Comparison of ENCODE assay signal across 8 cellular contexts in genomic region chr22:30709980-30710379, GRCh38. TPM values are rescaled to one million over a fixed set of nuclear protein-coding genes. Genes with fewer than 3 reads are reported as not detected.
DNase-seq lines count a peak whose midpoint lies in the region; ATAC-seq, FAIRE-seq and TF ChIP-seq lines count a peak whose summit lies in the region.
"Not testable (repeated sequence)": the region's sequence is repeated elsewhere in the genome, so short reads cannot be mapped to it uniquely, and the experiment has no call there.

No MANE protein-coding gene starts in this region.

- CTCF ChIA-PET in T-cell (lab: Charles Lee): not testable (repeated sequence)

- H3K9me3 Mint-ChIP-seq in T-cell; activated CD4-positive, alpha-beta T cell treated with anti-CD3 and anti-CD28 coated beads, Interleukin-2, amount 10 ng/mL, durations not matched to agents 24 days and 14 days; activated T-cell treated with anti-CD3 and anti-CD28 coated beads, Interleukin-2, amount 50 U/mL, for 72 hours: not testable (repeated sequence)

- not testable (repeated sequence) for H3K27ac ChIP-seq in upper lobe of right lung

- not testable (repeated sequence) for H3K4me1 ChIP-seq in upper lobe of right lung

- H3K27ac Mint-ChIP-seq in T-cell: peak overlapping the region in 1 of 2 donors; percentile 44
- H3K27ac Mint-ChIP-seq in activated CD4-positive, alpha-beta T cell treated with anti-CD3 and anti-CD28 coated beads, Interleukin-2, amount 10 ng/mL, durations not matched to agents 24 days and 14 days: peak overlapping the region; percentile 75
- H3K27ac Mint-ChIP-seq in activated T-cell treated with anti-CD3 and anti-CD28 coated beads, Interleukin-2, amount 50 U/mL, for 72 hours: peak overlapping the region; percentile 40

- not testable (repeated sequence) for H3K27me3 ChIP-seq in bronchial epithelial cell (ENCODE audit: control insufficient read depth, insufficient read depth, low read length); upper lobe of right lung

- H3K36me3 ChIP-seq in bronchial epithelial cell (ENCODE audit: control insufficient read depth, insufficient read depth, low read length); upper lobe of right lung: not testable (repeated sequence)

- H3K9me3 ChIP-seq in upper lobe of right lung: not testable (repeated sequence)

- not testable (repeated sequence) for FAIRE-seq in bronchial epithelial cell (lab: Jason Lieb, UNC)

- H3K27me3 Mint-ChIP-seq in T-cell; activated CD4-positive, alpha-beta T cell treated with anti-CD3 and anti-CD28 coated beads, Interleukin-2, amount 10 ng/mL, durations not matched to agents 24 days and 14 days; activated T-cell treated with anti-CD3 and anti-CD28 coated beads, Interleukin-2, amount 50 U/mL, for 72 hours (ENCODE audit: low read depth): not testable (repeated sequence)

- not testable (repeated sequence) for H3K4me3 Mint-ChIP-seq in T-cell; activated CD4-positive, alpha-beta T cell treated with anti-CD3 and anti-CD28 coated beads, Interleukin-2, amount 10 ng/mL, durations not matched to agents 24 days and 14 days
- peak overlapping the region in 1 of 2 donors; percentile 1 for H3K4me3 Mint-ChIP-seq in activated T-cell treated with anti-CD3 and anti-CD28 coated beads, Interleukin-2, amount 50 U/mL, for 72 hours

- not testable (repeated sequence) for TF ChIP-seq CTCF in GM12865 (IDR thresholded peaks at IDR 0.05; ENCODE audit: insufficient read depth, low read depth, low read length, missing control alignments); bronchial epithelial cell (IDR thresholded peaks at IDR 0.05; ENCODE audit: insufficient read depth, low read length, severe bottlenecking); fibroblast of mammary gland (conservative IDR thresholded peaks at IDR 0.05; ENCODE audit: control insufficient read depth, insufficient read depth, low read depth, low read length); upper lobe of right lung (IDR thresholded peaks at IDR 0.05)

- H3K36me3 Mint-ChIP-seq in T-cell; activated CD4-positive, alpha-beta T cell treated with anti-CD3 and anti-CD28 coated beads, Interleukin-2, amount 10 ng/mL, durations not matched to agents 24 days and 14 days (ENCODE audit: low read depth); activated T-cell treated with anti-CD3 and anti-CD28 coated beads, Interleukin-2, amount 50 U/mL, for 72 hours (ENCODE audit: insufficient read depth in 2 of 2): not testable (repeated sequence)

- peak; percentile 77 for DNase-seq in GM12865 (ENCODE audit: low read depth)
- DNase-seq in T-cell: peak in 11 of 34 experiments; percentile 10 to 46 (median 21)
- peak; percentile 78 for DNase-seq in activated CD4-positive, alpha-beta T cell treated with anti-CD3 and anti-CD28 coated beads, Interleukin-2, amount 10 ng/mL, durations not matched to agents 24 days and 14 days
- peak in 1 of 2 donors; percentile 59 for DNase-seq in activated T-cell treated with anti-CD3 and anti-CD28 coated beads, Interleukin-2, amount 50 U/mL, for 72 hours
- DNase-seq in bronchial epithelial cell (ENCODE audit: low read depth): peak; percentile 81
- DNase-seq in fibroblast of mammary gland (ENCODE audit: low read depth): peak; percentile 21
- peak; percentile 50 for DNase-seq in stimulated activated CD4-positive, alpha-beta T cell treated with anti-CD3 and anti-CD28 coated beads, Interleukin-15, amount 100 ng/mL, for 24 hours
- peak; percentile 13 for DNase-seq in upper lobe of right lung

- intact Hi-C loops in activated CD4-positive, alpha-beta T cell treated with anti-CD3 and anti-CD28 coated beads, Interleukin-2, amount 10 ng/mL, durations not matched to agents 24 days and 14 days (cut with micrococcal nuclease): loop anchor here (1.0 to 2.0 kb wide), 2 partner anchors 32 to 65 kb away; no protein-coding TSS in a partner anchor
- intact Hi-C loops in upper lobe of right lung (cut with DNase I): not testable (repeated sequence)

- POLR2A ChIA-PET in T-cell (lab: Charles Lee): not testable (repeated sequence)

- not testable (repeated sequence) for H3K4me3 ChIP-seq in GM12865 (ENCODE audit: low read depth, low read length); bronchial epithelial cell (ENCODE audit: low read depth, low read length); fibroblast of mammary gland (ENCODE audit: control insufficient read depth, low read depth, low read length); upper lobe of right lung

- peak in 3 of 4 experiments; percentile 27 to 58 (median 48) for ATAC-seq in T-cell (replicated peaks in 1 of 4)
- ATAC-seq in activated T-cell treated with anti-CD3 and anti-CD28 coated beads, Interleukin-2, amount 50 U/mL, for 72 hours (replicated peaks in 1 of 2): peak in 1 of 2 donors; percentile 76
- ATAC-seq in upper lobe of right lung: not testable (repeated sequence)

- peaks cover 0 to 18% (median 11%) of the 10 kb centered on the region in 3 donors for H3K4me1 Mint-ChIP-seq in T-cell
- H3K4me1 Mint-ChIP-seq in activated CD4-positive, alpha-beta T cell treated with anti-CD3 and anti-CD28 coated beads, Interleukin-2, amount 10 ng/mL, durations not matched to agents 24 days and 14 days: peaks cover 26% of the 10 kb centered on the region
- peaks cover 27% of the 10 kb centered on the region for H3K4me1 Mint-ChIP-seq in activated T-cell treated with anti-CD3 and anti-CD28 coated beads, Interleukin-2, amount 50 U/mL, for 72 hours (ENCODE audit: low read depth)

RNA-seq across cellular contexts. Expression of gene OSBP2, which starts 15.3 kb away (rescaled TPM):
- total RNA-seq in T-cell: 1 to 10 TPM; 1.6 to 2.8 (median 2.1) TPM
- total RNA-seq in activated CD4-positive, alpha-beta T cell treated with anti-CD3 and anti-CD28 coated beads, Interleukin-2, amount 10 ng/mL, durations not matched to agents 24 days and 14 days: 2.1 and 2.6 TPM in 2 replicates
- total RNA-seq in activated T-cell treated with anti-CD3 and anti-CD28 coated beads, Interleukin-2, amount 50 U/mL, for 72 hours: 10 to 100 TPM in 1 of 2 donors, 1 to 10 TPM in 1; 7.2 to 11.9 TPM
- 23.4 and 32.8 TPM in 2 replicates for total RNA-seq in bronchial epithelial cell
- 6.0 TPM for total RNA-seq in upper lobe of right lung

RNA-seq across cellular contexts. Expression of gene DUSP18, which starts 42.3 kb away (rescaled TPM):
- 10 to 100 TPM in 3 of 5 donors, 1 to 10 TPM in 2; 9.4 to 19.4 (median 18.8) TPM for total RNA-seq in T-cell
- 8.0 and 10.3 TPM in 2 replicates for total RNA-seq in activated CD4-positive, alpha-beta T cell treated with anti-CD3 and anti-CD28 coated beads, Interleukin-2, amount 10 ng/mL, durations not matched to agents 24 days and 14 days
- total RNA-seq in activated T-cell treated with anti-CD3 and anti-CD28 coated beads, Interleukin-2, amount 50 U/mL, for 72 hours: 10 to 100 TPM in 1 of 2 donors, 1 to 10 TPM in 1; 9.7 to 14.3 TPM
- total RNA-seq in bronchial epithelial cell: 5.3 and 11.3 TPM in 2 replicates
- total RNA-seq in upper lobe of right lung: 19.3 TPM
